7 cellular contexts compared by ENCODE assay signal in genomic region chr4:159175165-159175988, GRCh38.
DNase-seq lines count a peak whose midpoint lies in the region; ATAC-seq, FAIRE-seq and TF ChIP-seq lines count a peak whose summit lies in the region.

No MANE protein-coding gene starts in this region.

- H3K9me3 ChIP-seq in astrocyte (ENCODE audit: insufficient read depth, low read depth, low read length): no peaks in the 10 kb centered on the region
- H3K9me3 ChIP-seq in gastrocnemius medialis: no peaks in the 10 kb centered on the region

- H3K27me3 ChIP-seq in astrocyte (ENCODE audit: insufficient read depth, low read length) (no peaks in the 10 kb centered on the region), gastrocnemius medialis (no peaks in the 10 kb centered on the region)

- peak; percentile 83 for TF ChIP-seq CTCF in astrocyte (IDR thresholded peaks at IDR 0.05; ENCODE audit: insufficient read depth, low read depth, low read length)
- peak; percentile 78 to 88 (median 86) for TF ChIP-seq CTCF in gastrocnemius medialis (IDR thresholded peaks at IDR 0.05 in 4 of 5, conservative IDR thresholded peaks at IDR 0.05 in 1 of 5)

- intact Hi-C loops in gastrocnemius medialis (cut with DNase I; ENCODE audit: low total_unique reads): loop anchor here (1.0 to 10.0 kb wide), 5 partner anchors 72 to 445 kb away; partner anchors contain the start of gene RAPGEF2

- H3K9ac ChIP-seq in astrocyte (ENCODE audit: low read length): peak overlapping the region; percentile 80

- peaks cover 92% of the 10 kb centered on the region for H3K79me2 ChIP-seq in astrocyte (ENCODE audit: insufficient read depth, low read length)

- H3K27ac Mint-ChIP-seq in T-cell (no peak overlapping the region), astrocyte (ENCODE audit: unreplicated experiment) (peak overlapping the region; percentile 85)

- H4K20me1 ChIP-seq in astrocyte (ENCODE audit: insufficient read depth, low read length): peaks cover 41% of the 10 kb centered on the region

- peak overlapping the region; percentile 87 for H3K4me2 ChIP-seq in astrocyte (ENCODE audit: low read length)

- FAIRE-seq in GM12891 (lab: Jason Lieb, UNC) (peak; percentile 85), astrocyte (lab: Jason Lieb, UNC) (peak; percentile 99)

- peaks cover 0 to 8% of the 10 kb centered on the region in 2 donors for H3K27me3 Mint-ChIP-seq in T-cell
- H3K27me3 Mint-ChIP-seq in astrocyte (ENCODE audit: low read depth, unreplicated experiment): no peaks in the 10 kb centered on the region

- H3K36me3 ChIP-seq in astrocyte (ENCODE audit: insufficient read depth, low read length) (no peaks in the 10 kb centered on the region), gastrocnemius medialis (no peaks in the 10 kb centered on the region)

- peaks cover 23% of the 10 kb centered on the region for H3K4me1 ChIP-seq in astrocyte (ENCODE audit: insufficient read depth, low read length)
- H3K4me1 ChIP-seq in gastrocnemius medialis: peaks cover 48 to 85% of the 10 kb centered on the region in 2 donors

- H3K36me3 Mint-ChIP-seq in T-cell (no peaks in the 10 kb centered on the region), astrocyte (ENCODE audit: low read depth, unreplicated experiment) (no peaks in the 10 kb centered on the region)

- peak overlapping the region; percentile 14 for H2AFZ ChIP-seq in astrocyte (ENCODE audit: low read depth, low read length)

- peak overlapping the region; percentile 89 for H3K27ac ChIP-seq in astrocyte (ENCODE audit: low read depth, low read length)
- H3K27ac ChIP-seq in gastrocnemius medialis: peak overlapping the region; percentile 35 to 72 (median 67)

- CTCF ChIA-PET in T-cell (lab: Charles Lee): interaction anchor here in 1 of 2 donors (0.6 to 0.7 kb wide), 2 partner anchors 42 to 317 kb away, joined by 3 read pairs; no protein-coding TSS in a partner anchor

- POLR2A ChIA-PET in T-cell (lab: Charles Lee): no interaction called here

- ATAC-seq in HG02759 (IDR thresholded peaks at IDR 0.05; ENCODE audit: unreplicated experiment): peak; percentile 58
- peak; percentile 83 to 92 (median 91) for ATAC-seq in T-cell (replicated peaks in 1 of 4)
- ATAC-seq in gastrocnemius medialis: peak; percentile 87 to 90

- DNase-seq in GM12891 (ENCODE audit: insufficient read length, low spot score) (no peak), NCI-H1105 treated with DMSO at 0.1 percent for 48 hours (lab: John Stamatoyannopoulos, UW) (peak; percentile 45), T-cell (peak; percentile 6 to 58 (median 38)), astrocyte (ENCODE audit: low read depth) (peak; percentile 83), hypothalamus (lab: John Stamatoyannopoulos, UW) (peak in 38 of 51 donors; percentile 4 to 86 (median 36)), gastrocnemius medialis (peak; percentile 44 to 50)

- H3K4me3 Mint-ChIP-seq in T-cell: no peak overlapping the region
- H3K4me3 Mint-ChIP-seq in astrocyte (ENCODE audit: unreplicated experiment): peak overlapping the region; percentile 78

- in situ Hi-C loops in gastrocnemius medialis (cut with MboI; ENCODE audit: low sequenced_read_pairs in 4 of 4): loop anchor here in 3 of 4 donors (10.0 to 25.0 kb wide), 3 partner anchors 321 to 463 kb away; partner anchors contain the start of gene PPID (in 1 of the 3)

- H3K4me1 Mint-ChIP-seq in T-cell: peaks cover 36 to 49% (median 46%) of the 10 kb centered on the region in 3 donors
- H3K4me1 Mint-ChIP-seq in astrocyte (ENCODE audit: low read depth, unreplicated experiment): peaks cover 53% of the 10 kb centered on the region

- TF ChIP-seq POLR2A in GM12891 (IDR thresholded peaks at IDR 0.05; ENCODE audit: low read depth, low read length): no peak
- no peak for TF ChIP-seq POLR2A in gastrocnemius medialis (IDR thresholded peaks at IDR 0.05)

- no peaks in the 10 kb centered on the region for H3K9me3 Mint-ChIP-seq in T-cell
- no peaks in the 10 kb centered on the region for H3K9me3 Mint-ChIP-seq in astrocyte (ENCODE audit: unreplicated experiment)

- H3K4me3 ChIP-seq in astrocyte (ENCODE audit: insufficient read depth, low read depth, low read length): peak overlapping the region; percentile 54
- peak overlapping the region in 2 of 4 donors; percentile 10 to 12 for H3K4me3 ChIP-seq in gastrocnemius medialis

TF ChIP-seq in GM12891, 5 proteins besides CTCF, POLR2A, EP300 and RAD21:
- no peak for TF ChIP-seq SPI1 (IDR thresholded peaks at IDR 0.05; ENCODE audit: low read depth, low read length)
- no peak for TF ChIP-seq POU2F2 (IDR thresholded peaks at IDR 0.05; ENCODE audit: low read depth, low read length)
- TF ChIP-seq TAF1 (IDR thresholded peaks at IDR 0.05; ENCODE audit: low read depth, low read length): no peak
- no peak for TF ChIP-seq POLR2AphosphoS5 (IDR thresholded peaks at IDR 0.05; ENCODE audit: low read depth, low read length)
- no peak for TF ChIP-seq PAX5 (IDR thresholded peaks at IDR 0.05; ENCODE audit: insufficient read depth, low read length, severe bottlenecking)
